ENCODE assay signal across 15 cellular contexts in genomic region chr2:222311978-222312738, GRCh38. TPM values are rescaled to one million over a fixed set of nuclear protein-coding genes. Genes with fewer than 3 reads are reported as not detected.
A peak's percentile ranks its signal among the peaks of the same experiment; 100 is the strongest.
DNase-seq lines count a peak whose midpoint lies in the region; ATAC-seq and TF ChIP-seq lines count a peak whose summit lies in the region.
"Had no signal": no experiment of that assay in that cellular context is flagged by ENCODE, and none has a peak within 500 bp of the region (broad histone marks: within the 10 kb centered on the region; RNA-seq: fewer than 3 reads in every experiment).

No MANE protein-coding gene starts in this region.

- 1 to 2% methylated on average over 24 to 48 of the region's 48 CpGs for WGBS in endodermal cell (ENCODE audit: insufficient coverage in 1 of 2, insufficient read length in 1 of 2), 2 experiments
- WGBS in neuronal stem cell (ENCODE audit: extremely low coverage in 2 of 2, insufficient read length in 2 of 2, insufficient replicate concordance in 1 of 2), 2 donors = no CpG with 5 or more reads among the region's 48 CpGs

- CTCF ChIA-PET in CD8-positive, alpha-beta T cell (lab: Charles Lee) = interaction anchor here (1.4 kb wide), 1 partner anchor 10 kb away, joined by 4 read pairs; no protein-coding TSS in a partner anchor

- no peak overlapping the region for H2BK15ac ChIP-seq in neuronal stem cell (ENCODE audit: low read length)

- H4K91ac ChIP-seq in neuronal stem cell (ENCODE audit: low read depth, low read length, poor library complexity) = no peak overlapping the region

- H3K4me2 ChIP-seq in neuronal stem cell (ENCODE audit: insufficient read depth, low read length, poor library complexity, severe bottlenecking) = no peak overlapping the region
- H3K4me2 ChIP-seq: KMS-11 had no signal

- no peak overlapping the region for H2BK12ac ChIP-seq in neuronal stem cell (ENCODE audit: low read length)

- TF ChIP-seq CTCF in endodermal cell (conservative IDR thresholded peaks at IDR 0.05) = no peak
- no peak for TF ChIP-seq CTCF in CD8-positive, alpha-beta T cell (IDR thresholded peaks at IDR 0.05)

- intact Hi-C loops in CD8-positive, alpha-beta T cell (cut with DNase I, micrococcal nuclease) = no loop called here

- H3K27me3 ChIP-seq in HUES6 (ENCODE audit: control insufficient read depth, insufficient read depth, low read length) (peaks cover 100% of the 10 kb centered on the region), endodermal cell (ENCODE audit: control insufficient read depth, insufficient read depth, low read length, poor library complexity, severe bottlenecking) (peaks cover 100% of the 10 kb centered on the region), neuronal stem cell (ENCODE audit: control insufficient read depth in 3 of 3, insufficient read depth in 3 of 3, low read depth in 1 of 3, low read length in 3 of 3) (peaks cover 39 to 100% (median 82%) of the 10 kb centered on the region in 3 experiments)
- peaks cover 35% of the 10 kb centered on the region for H3K27me3 ChIP-seq in CD8-positive, alpha-beta T cell (ENCODE audit: insufficient read depth, low read length)

- no peaks in the 10 kb centered on the region for H3K36me3 Mint-ChIP-seq in endodermal cell (ENCODE audit: low read depth)
- H3K36me3 Mint-ChIP-seq in CD8-positive, alpha-beta T cell = no peaks in the 10 kb centered on the region

- no peak overlapping the region for H3K27ac ChIP-seq in HUES6 (ENCODE audit: low read depth, low read length)
- H3K27ac ChIP-seq in endodermal cell (ENCODE audit: low read depth, low read length) = no peak overlapping the region
- no peak overlapping the region for H3K27ac ChIP-seq in neuronal stem cell (replicated peaks; ENCODE audit: low read length)
- H3K27ac ChIP-seq in CD8-positive, alpha-beta T cell (ENCODE audit: low read depth, low read length) = no peak overlapping the region
- H3K27ac ChIP-seq: C4-2B, KMS-11 had no signal

- POLR2A ChIA-PET in CD8-positive, alpha-beta T cell (lab: Charles Lee) = no interaction called here

- peak overlapping the region; percentile 44 for H3K18ac ChIP-seq in neuronal stem cell (ENCODE audit: low read length)

- peaks cover 38% of the 10 kb centered on the region for H3K4me1 ChIP-seq in HUES6 (ENCODE audit: control insufficient read depth, insufficient read depth, low read length)
- peaks cover 5% of the 10 kb centered on the region for H3K4me1 ChIP-seq in endodermal cell (ENCODE audit: control insufficient read depth, insufficient read depth, low read length)
- H3K4me1 ChIP-seq in neuronal stem cell (ENCODE audit: control insufficient read depth in 2 of 2, insufficient read depth in 1 of 2, low read depth in 1 of 2, low read length in 2 of 2) = peaks cover 0 to under 1% of the 10 kb centered on the region in 2 donors
- H3K4me1 ChIP-seq in CD8-positive, alpha-beta T cell (ENCODE audit: insufficient read depth, low read length) = no peaks in the 10 kb centered on the region

- H3K4me3 Mint-ChIP-seq in endodermal cell = peak overlapping the region; percentile 23
- no peak overlapping the region for H3K4me3 Mint-ChIP-seq in CD8-positive, alpha-beta T cell
- H3K4me3 Mint-ChIP-seq: stimulated activated naive CD8-positive, alpha-beta T cell treated with anti-CD3 and anti-CD28 coated beads, Interleukin-15, Interleukin-2, amounts not matched to agents 100 ng/mL and 50 ng/mL, for 24 hours had no signal

- ATAC-seq in HG02970 (IDR thresholded peaks at IDR 0.05; ENCODE audit: low FRiP score, unreplicated experiment) (no peak), HG03354 (IDR thresholded peaks at IDR 0.05; ENCODE audit: poor library complexity, severe bottlenecking, unreplicated experiment) (no peak)
- no peak for ATAC-seq in CD8-positive, alpha-beta T cell

- peak; percentile 11 for DNase-seq in DMS53 (lab: John Stamatoyannopoulos, UW)
- DNase-seq in DMS53 treated with DMSO at 0.1 percent for 48 hours (lab: John Stamatoyannopoulos, UW; ENCODE audit: unreplicated experiment) = no peak
- DNase-seq in endodermal cell = peak; percentile 66
- no peak for DNase-seq in neuronal stem cell (ENCODE audit: low spot score)
- DNase-seq in CD8-positive, alpha-beta T cell = no peak
- DNase-seq: 8988T, NCI-H146, T-helper 9 cell had no signal

- H3K14ac ChIP-seq in neuronal stem cell (ENCODE audit: low read length) = no peak overlapping the region

- no peak overlapping the region for H3K9ac ChIP-seq in HUES6 (ENCODE audit: low read length)
- H3K9ac ChIP-seq in endodermal cell (ENCODE audit: extremely low read depth, low read length, poor library complexity, severe bottlenecking) = no peak overlapping the region
- H3K9ac ChIP-seq in neuronal stem cell (ENCODE audit: low read depth, low read length, poor library complexity) = no peak overlapping the region
- H3K9ac ChIP-seq: KMS-11 had no signal

- no peak overlapping the region for H2BK5ac ChIP-seq in neuronal stem cell (ENCODE audit: low read length)

- H3K9me3 ChIP-seq in HUES6 (ENCODE audit: control insufficient read depth, insufficient read depth, low read depth, low read length) = no peaks in the 10 kb centered on the region
- peaks cover 3% of the 10 kb centered on the region for H3K9me3 ChIP-seq in endodermal cell (ENCODE audit: control insufficient read depth, low read length)
- H3K9me3 ChIP-seq in neuronal stem cell (replicated peaks in 1 of 2; ENCODE audit: control insufficient read depth in 2 of 2, insufficient read depth in 1 of 2, low read depth in 1 of 2, low read length in 2 of 2) = peaks cover 0 to 4% of the 10 kb centered on the region in 2 donors
- H3K9me3 ChIP-seq in CD8-positive, alpha-beta T cell (ENCODE audit: low read length) = no peaks in the 10 kb centered on the region

- H2AFZ ChIP-seq in neuronal stem cell (ENCODE audit: low read length) = peak overlapping the region; percentile 55

- no peak overlapping the region for H4K8ac ChIP-seq in neuronal stem cell (ENCODE audit: low read depth, low read length)

- no peak overlapping the region for H2BK120ac ChIP-seq in neuronal stem cell (ENCODE audit: low read depth, low read length)

- H3K36me3 ChIP-seq in HUES6 (ENCODE audit: control insufficient read depth, insufficient read depth, low read length) (no peaks in the 10 kb centered on the region), endodermal cell (ENCODE audit: control insufficient read depth, insufficient read depth, low read length) (no peaks in the 10 kb centered on the region), neuronal stem cell (replicated peaks in 1 of 2; ENCODE audit: control insufficient read depth in 2 of 2, insufficient read depth in 2 of 2, low read length in 2 of 2) (no peaks in the 10 kb centered on the region)
- no peaks in the 10 kb centered on the region for H3K36me3 ChIP-seq in CD8-positive, alpha-beta T cell (ENCODE audit: insufficient read depth, low read length)

- H3K23ac ChIP-seq in neuronal stem cell (ENCODE audit: low read depth, low read length, poor library complexity) = no peak overlapping the region

- H3K79me1 ChIP-seq in neuronal stem cell (ENCODE audit: low read depth, low read length) = no peaks in the 10 kb centered on the region

- no peak overlapping the region for H2AK5ac ChIP-seq in neuronal stem cell (ENCODE audit: low read depth, low read length)

- no peak overlapping the region for H3K4ac ChIP-seq in neuronal stem cell (ENCODE audit: low read length)

- H3K27me3 Mint-ChIP-seq in endodermal cell (ENCODE audit: insufficient read depth) = peaks cover 100% of the 10 kb centered on the region
- peaks cover 90% of the 10 kb centered on the region for H3K27me3 Mint-ChIP-seq in CD8-positive, alpha-beta T cell (ENCODE audit: low read depth)

- H3K4me3 ChIP-seq in HUES6 (ENCODE audit: low read depth, low read length) = peak overlapping the region; percentile 51
- H3K4me3 ChIP-seq in endodermal cell (ENCODE audit: low read length) = no peak overlapping the region
- no peak overlapping the region for H3K4me3 ChIP-seq in neuronal stem cell (ENCODE audit: low read length in 2 of 2)
- no peak overlapping the region for H3K4me3 ChIP-seq in CD8-positive, alpha-beta T cell (ENCODE audit: low read depth, low read length)
- H3K4me3 ChIP-seq: lung had no signal

- peaks cover 18% of the 10 kb centered on the region for H3K4me1 Mint-ChIP-seq in endodermal cell
- peaks cover 3% of the 10 kb centered on the region for H3K4me1 Mint-ChIP-seq in CD8-positive, alpha-beta T cell (ENCODE audit: low read depth)

- no peaks in the 10 kb centered on the region for H3K9me3 Mint-ChIP-seq in endodermal cell
- no peaks in the 10 kb centered on the region for H3K9me3 Mint-ChIP-seq in CD8-positive, alpha-beta T cell

- H3K27ac Mint-ChIP-seq in endodermal cell = no peak overlapping the region
- H3K27ac Mint-ChIP-seq in CD8-positive, alpha-beta T cell = no peak overlapping the region

RNA-seq across cellular contexts. Expression of gene PAX3, which starts 13.4 kb away (rescaled TPM):
- total RNA-seq in endodermal cell = not detected
- 89.3 TPM for polyA plus RNA-seq in endodermal cell (2013, experiment 1 of 2)
- polyA plus RNA-seq in endodermal cell (2013, experiment 2 of 2) = 69.3 TPM
- polyA plus RNA-seq in neuronal stem cell (2013, experiment 1 of 2) = 0.04 TPM
- polyA plus RNA-seq in neuronal stem cell (2013, experiment 2 of 2) = not detected
- not detected for total RNA-seq in CD8-positive, alpha-beta T cell
- total RNA-seq: lung had no signal
- polyA plus RNA-seq: lung had no signal

Comparison
In these comparisons a context has a peak if more than half of its experiments do, and no peak if none do; other contexts are left out.
1. DNase-seq: peak in DMS53 (single experiment) and endodermal cell (single experiment); none in DMS53 treated with DMSO at 0.1 percent for 48 hours (single experiment), neuronal stem cell (single experiment) and CD8-positive, alpha-beta T cell (0 of 7).